In genomic region chr3:172067837-172068440, GRCh38 we compare ENCODE assay signal across 1 cellular context.
TF ChIP-seq lines count a peak whose summit lies in the region.

No MANE protein-coding gene starts in this region.

TF ChIP-seq in H1, 55 proteins besides CTCF, POLR2A, EP300 and RAD21:
- TF ChIP-seq SP4 (IDR thresholded peaks at IDR 0.05; ENCODE audit: low read length) (no peak), ASH2L (IDR thresholded peaks at IDR 0.05; ENCODE audit: low read length) (no peak), POLR2AphosphoS5 (IDR thresholded peaks at IDR 0.05; ENCODE audit: low read depth, low read length) (no peak), POU5F1 (IDR thresholded peaks at IDR 0.05; ENCODE audit: low read depth, low read length) (no peak), JUND (IDR thresholded peaks at IDR 0.05; ENCODE audit: low read length) (no peak), SIRT6 (IDR thresholded peaks at IDR 0.05; ENCODE audit: low read length) (no peak), GTF2F1 (IDR thresholded peaks at IDR 0.05; ENCODE audit: borderline replicate concordance, low read depth, low read length) (no peak), TBP (IDR thresholded peaks at IDR 0.05; ENCODE audit: low read depth, low read length) (no peak), HDAC2 (IDR thresholded peaks at IDR 0.05; ENCODE audit: borderline replicate concordance in 1 of 2, low read depth in 2 of 2, low read length in 2 of 2) (no peak), SIX5 (IDR thresholded peaks at IDR 0.05; ENCODE audit: low read depth, low read length) (no peak), SRF (IDR thresholded peaks at IDR 0.05; ENCODE audit: low read depth, low read length) (no peak), CTBP2 (IDR thresholded peaks at IDR 0.05; ENCODE audit: borderline replicate concordance, insufficient read depth, insufficient read length, low read length) (no peak), RBBP5 (IDR thresholded peaks at IDR 0.05; ENCODE audit: borderline replicate concordance, low read depth, low read length) (no peak)
